In the genomic region with DNA sequence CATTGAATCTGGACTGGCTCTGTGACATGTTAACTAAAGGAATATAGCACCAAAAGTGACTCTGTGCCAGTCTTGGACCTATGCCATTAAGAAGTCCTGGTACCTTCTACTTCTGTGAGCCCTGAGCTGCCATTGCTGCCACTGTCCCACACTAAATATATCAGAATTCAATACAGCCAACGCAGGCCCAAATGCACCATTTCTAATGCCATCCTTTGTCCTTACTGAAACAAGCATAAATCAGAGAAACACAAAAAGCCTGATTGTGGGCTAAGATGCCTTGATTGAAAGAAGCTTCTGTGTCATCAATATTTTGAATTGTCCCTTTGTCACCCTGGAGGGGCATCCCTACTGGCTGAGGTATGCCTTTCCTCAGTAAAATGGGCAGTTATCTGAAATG, we compare ENCODE assay signal across 17 cellular contexts.
"Had no signal": no experiment of that assay in that cellular context is flagged by ENCODE, and none has a peak within 500 bp of the region (broad histone marks: within the 10 kb centered on the region; RNA-seq: fewer than 3 reads in every experiment).

No MANE protein-coding gene starts in this region.

- H3K27ac Mint-ChIP-seq: activated naive CD4-positive, alpha-beta T cell treated with anti-CD3 and anti-CD28 coated beads, Interleukin-2, amount 50 U/mL, for 24 hours; neural progenitor cell; stimulated activated memory B cell treated with anti-CD40 and anti-IgM and Interleukin-4, amounts not matched to agents 10 μg/mL and 1 μg/mL and 100 μg/mL, for 72 hours had no signal

- H3K4me3 ChIP-seq: esophagus muscularis mucosa, lower lobe of right lung, neural progenitor cell, tibial nerve had no signal

- H3K27ac ChIP-seq: brain microvascular endothelial cell, esophagus muscularis mucosa, lower lobe of right lung, neural progenitor cell, tibial nerve had no signal

- H3K27me3 Mint-ChIP-seq: activated naive CD4-positive, alpha-beta T cell treated with anti-CD3 and anti-CD28 coated beads, Interleukin-2, amount 50 U/mL, for 24 hours; naive thymus-derived CD8-positive, alpha-beta T cell; stimulated activated memory B cell treated with anti-CD40 and anti-IgM and Interleukin-4, amounts not matched to agents 10 μg/mL and 1 μg/mL and 100 μg/mL, for 72 hours had no signal

- H3K36me3 Mint-ChIP-seq: activated naive CD4-positive, alpha-beta T cell treated with anti-CD3 and anti-CD28 coated beads, Interleukin-2, amount 50 U/mL, for 24 hours; naive thymus-derived CD8-positive, alpha-beta T cell; neural progenitor cell; stimulated activated memory B cell treated with anti-CD40 and anti-IgM and Interleukin-4, amounts not matched to agents 10 μg/mL and 1 μg/mL and 100 μg/mL, for 72 hours had no signal

- H3K9me3 Mint-ChIP-seq: activated naive CD4-positive, alpha-beta T cell treated with anti-CD3 and anti-CD28 coated beads, Interleukin-2, amount 50 U/mL, for 24 hours; naive thymus-derived CD8-positive, alpha-beta T cell; neural progenitor cell; stimulated activated memory B cell treated with anti-CD40 and anti-IgM and Interleukin-4, amounts not matched to agents 10 μg/mL and 1 μg/mL and 100 μg/mL, for 72 hours had no signal

- ATAC-seq: lower lobe of right lung; naive thymus-derived CD8-positive, alpha-beta T cell; sciatic nerve; stimulated activated memory B cell treated with anti-CD40 and anti-IgM and Interleukin-4, amounts not matched to agents 10 μg/mL and 1 μg/mL and 100 μg/mL, for 72 hours had no signal

- H3K27me3 ChIP-seq: brain microvascular endothelial cell, neural progenitor cell, tibial nerve had no signal

- H3K4me3 Mint-ChIP-seq: activated naive CD4-positive, alpha-beta T cell treated with anti-CD3 and anti-CD28 coated beads, Interleukin-2, amount 50 U/mL, for 24 hours; naive thymus-derived CD8-positive, alpha-beta T cell; neural progenitor cell; stimulated activated memory B cell treated with anti-CD40 and anti-IgM and Interleukin-4, amounts not matched to agents 10 μg/mL and 1 μg/mL and 100 μg/mL, for 72 hours had no signal

- DNase-seq: activated CD4-positive, alpha-beta T cell treated with anti-CD3 and anti-CD28 coated beads for 1 hour; activated gamma-delta T cell treated with Interleukin-2 at 50 U/mL for 16 hours; activated T-cell treated with anti-CD3 and anti-CD28 coated beads, Interleukin-2, amount 50 U/mL, for 1 hour; aorta; brain microvascular endothelial cell; central memory CD4-positive, alpha-beta T cell; lower lobe of right lung; naive thymus-derived CD8-positive, alpha-beta T cell; small intestine; stimulated activated CD4-positive, alpha-beta T cell treated with anti-CD3 and anti-CD28 coated beads, Interleukin-15, amount 100 ng/mL, for 24 hours; T-helper 9 cell had no signal

- H3K9me3 ChIP-seq: esophagus muscularis mucosa, lower lobe of right lung, tibial nerve had no signal

- H3K36me3 ChIP-seq: brain microvascular endothelial cell, lower lobe of right lung, neural progenitor cell had no signal

- H3K4me1 ChIP-seq: esophagus muscularis mucosa, lower lobe of right lung had no signal
